Comparison of ENCODE assay signal across 21 cellular contexts in the genomic region with DNA sequence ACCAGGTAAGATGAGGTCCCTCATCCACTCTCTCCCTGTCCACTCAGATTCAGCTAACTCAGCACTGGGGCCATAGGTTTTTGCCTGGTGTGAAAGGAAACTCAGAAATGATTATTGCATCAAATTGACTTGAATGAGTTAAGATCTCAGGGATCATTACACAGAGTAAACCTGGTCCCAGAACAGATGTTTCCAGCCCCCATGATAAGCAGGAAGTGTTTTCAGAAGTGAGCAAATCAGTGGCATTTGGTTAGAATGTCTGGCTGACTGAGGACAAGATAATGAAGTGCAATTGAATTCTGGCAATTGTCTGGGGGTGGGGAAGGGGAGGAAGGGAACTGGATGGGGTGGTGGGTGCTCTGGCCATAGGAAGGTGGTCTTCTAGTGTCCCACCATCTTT.
DNase-seq lines count a peak whose midpoint lies in the region; ATAC-seq and TF ChIP-seq lines count a peak whose summit lies in the region.
"Had no signal": no experiment of that assay in that cellular context is flagged by ENCODE, and none has a peak within 500 bp of the region (broad histone marks: within the 10 kb centered on the region; RNA-seq: fewer than 3 reads in every experiment).

No MANE protein-coding gene starts in this region.

- H4K8ac ChIP-seq in trophoblast cell (ENCODE audit: low read depth, low read length) = no peak overlapping the region

- no peak overlapping the region for H3K9ac ChIP-seq in SK-N-SH
- H3K9ac ChIP-seq in trophoblast cell (ENCODE audit: low read length) = no peak overlapping the region

- H3K23ac ChIP-seq in trophoblast cell (ENCODE audit: low read length) = no peak overlapping the region

- TF ChIP-seq RAD21 in SK-N-SH (IDR thresholded peaks at IDR 0.05; ENCODE audit: low read length) = no peak; the same call in 1 of the 2 replicates

- H3K79me2 ChIP-seq in SK-N-SH (ENCODE audit: insufficient read depth) = no peaks in the 10 kb centered on the region
- no peaks in the 10 kb centered on the region for H3K79me2 ChIP-seq in trophoblast cell (ENCODE audit: control insufficient read depth, insufficient read depth, low read length, poor library complexity)
- H3K79me2 ChIP-seq in PC-9 (ENCODE audit: low read depth) = no peaks in the 10 kb centered on the region

- H3K4me2 ChIP-seq in SK-N-SH = no peak overlapping the region
- peak overlapping the region; percentile 16 for H3K4me2 ChIP-seq in trophoblast cell (ENCODE audit: low read length)
- no peak overlapping the region for H3K4me2 ChIP-seq in PC-9
- H3K4me2 ChIP-seq: A549 had no signal

- no peak overlapping the region for H2BK5ac ChIP-seq in trophoblast cell (ENCODE audit: low read depth, low read length, poor library complexity)

- H3K4me3 ChIP-seq in SK-N-SH (ENCODE audit: low read depth in 2 of 2, low read length in 1 of 2) = no peak overlapping the region
- H3K4me3 ChIP-seq in trophoblast cell (ENCODE audit: low read depth, low read length) = no peak overlapping the region
- H3K4me3 ChIP-seq in PC-9 = no peak overlapping the region
- H3K4me3 ChIP-seq: A549, Peyer's patch had no signal

- no TSS peak for BruUV-seq in PC-9 (replicated peaks; lab: Mats Ljungman, UMichigan)

- H2BK12ac ChIP-seq in trophoblast cell (ENCODE audit: low read length) = peak overlapping the region; percentile 52

- H3K27me3 ChIP-seq in SK-N-SH (ENCODE audit: insufficient read depth) (no peaks in the 10 kb centered on the region), trophoblast cell (ENCODE audit: insufficient read depth, low read length) (no peaks in the 10 kb centered on the region), PC-9 (ENCODE audit: insufficient read depth, low read depth) (no peaks in the 10 kb centered on the region)
- H3K27me3 ChIP-seq: Peyer's patch had no signal

- H3K14ac ChIP-seq in trophoblast cell (ENCODE audit: low read length) = no peak overlapping the region

- CTCF ChIA-PET in SK-N-SH (lab: Yijun Ruan, JAX) = interaction anchor here (2.3 kb wide), 1 partner anchor 278 kb away, joined by 7 read pairs; no protein-coding TSS in a partner anchor
- CTCF ChIA-PET in PC-9 (lab: Charles Lee) = no interaction called here

- TF ChIP-seq EP300 in SK-N-SH (IDR thresholded peaks at IDR 0.05; ENCODE audit: borderline replicate concordance in 1 of 2, low read depth in 1 of 2, low read length in 1 of 2) = peak in 1 of 2 experiments; percentile 52; a peak in 1 of 4 replicates

- TF ChIP-seq CTCF in SK-N-SH (IDR thresholded peaks at IDR 0.05) = no peak
- TF ChIP-seq CTCF in PC-9 (conservative IDR thresholded peaks at IDR 0.05) = no peak

- POLR2A ChIA-PET in SK-N-SH (lab: Yijun Ruan, JAX) = no interaction called here
- POLR2A ChIA-PET in PC-9 (lab: Charles Lee; ENCODE audit: unreplicated experiment) = no interaction called here

- H3K27ac ChIP-seq in SK-N-SH (ENCODE audit: low read depth in 2 of 2, low read length in 1 of 2) (peak overlapping the region in 1 of 2 experiments; percentile 51; a peak in 2 of 4 replicates), trophoblast cell (ENCODE audit: low read depth, low read length) (peak overlapping the region; percentile 81), PC-9 (no peak overlapping the region)
- H3K27ac ChIP-seq: A549, HL-60, Peyer's patch had no signal

- H3K9me2 ChIP-seq in SK-N-SH (no peaks in the 10 kb centered on the region), PC-9 (ENCODE audit: insufficient read depth) (no peaks in the 10 kb centered on the region; the same call in 1 of the 2 replicates)

- intact Hi-C loops in PC-9 (cut with micrococcal nuclease; ENCODE audit: unreplicated experiment) = no loop called here

- H3K9me3 ChIP-seq in SK-N-SH (no peaks in the 10 kb centered on the region), trophoblast cell (ENCODE audit: insufficient read depth, low read depth, low read length) (no peaks in the 10 kb centered on the region), PC-9 (ENCODE audit: insufficient read depth, low read depth) (no peaks in the 10 kb centered on the region)
- H3K9me3 ChIP-seq: A549, Peyer's patch had no signal

- H3K36me3 ChIP-seq in SK-N-SH (replicated peaks in 1 of 2; ENCODE audit: control insufficient read depth in 1 of 2, insufficient read depth in 2 of 2, low read length in 1 of 2) (no peaks in the 10 kb centered on the region), trophoblast cell (ENCODE audit: control insufficient read depth in 1 of 2, insufficient read depth in 2 of 2, low read length in 2 of 2) (no peaks in the 10 kb centered on the region), PC-9 (ENCODE audit: low read depth) (no peaks in the 10 kb centered on the region)
- H3K36me3 ChIP-seq: Peyer's patch had no signal

- no peak overlapping the region for H2BK120ac ChIP-seq in trophoblast cell (ENCODE audit: insufficient read depth, low read length, poor library complexity)

- peaks cover 6 to 12% of the 10 kb centered on the region in 2 experiments; a peak in 2 of 4 replicates for H3K4me1 ChIP-seq in SK-N-SH (ENCODE audit: control insufficient read depth in 1 of 2, insufficient read depth in 2 of 2, low read depth in 1 of 2, low read length in 1 of 2)
- H3K4me1 ChIP-seq in trophoblast cell (ENCODE audit: control insufficient read depth in 1 of 2, insufficient read depth in 2 of 2, low read length in 2 of 2) = peaks cover 8 to 30% of the 10 kb centered on the region in 2 experiments
- H3K4me1 ChIP-seq in PC-9 (replicated peaks; ENCODE audit: insufficient read depth) = no peaks in the 10 kb centered on the region
- H3K4me1 ChIP-seq: A549, Peyer's patch had no signal

- H3K4ac ChIP-seq in trophoblast cell (ENCODE audit: low read depth, low read length) = no peak overlapping the region

- no peak overlapping the region for H2AK5ac ChIP-seq in trophoblast cell (ENCODE audit: low read length)

- H4K20me1 ChIP-seq in SK-N-SH (ENCODE audit: insufficient read depth) = no peaks in the 10 kb centered on the region
- H4K20me1 ChIP-seq in PC-9 (ENCODE audit: insufficient read depth) = no peaks in the 10 kb centered on the region

- no peak overlapping the region for H4K12ac ChIP-seq in trophoblast cell (ENCODE audit: low read depth, low read length)

- ATAC-seq in esophagus mucosa (no peak), HG03159 (IDR thresholded peaks at IDR 0.05; ENCODE audit: unreplicated experiment) (no peak)
- ATAC-seq: A549, HCT116 had no signal

- H3F3A ChIP-seq in SK-N-SH (replicated peaks; ENCODE audit: insufficient read depth) (no peaks in the 10 kb centered on the region), PC-9 (ENCODE audit: insufficient read depth, low read depth) (no peaks in the 10 kb centered on the region)

- H3K18ac ChIP-seq in trophoblast cell (ENCODE audit: low read length) = no peak overlapping the region

- DNase-seq in NCI-H146 (lab: John Stamatoyannopoulos, UW) (peak; percentile 40), SK-N-SH (peak; percentile 56), lung microvascular endothelial cell (ENCODE audit: low read depth in 2 of 2) (peak; percentile 10 to 50), trophoblast cell (peak in 1 of 2 donors; percentile 30), PC-9 (no peak)
- DNase-seq: DMS153, DND-41, NCI-H1048, NCI-H1417, NCI-H187, NCI-H2171 treated with DMSO at 0.1 percent for 48 hours, NCI-H345, NCI-H510A treated with DMSO at 0.1 percent for 48 hours, NCI-H774, Peyer's patch, SHP77 treated with DMSO at 0.1 percent for 48 hours had no signal

- peaks cover 9% of the 10 kb centered on the region for H3K79me1 ChIP-seq in trophoblast cell (ENCODE audit: low read length)

- H2AFZ ChIP-seq in SK-N-SH (ENCODE audit: low read depth) (no peak overlapping the region), trophoblast cell (ENCODE audit: insufficient read depth, low read length, poor library complexity) (no peak overlapping the region), PC-9 (no peak overlapping the region)

- peak overlapping the region; percentile 60 for H4K91ac ChIP-seq in trophoblast cell (ENCODE audit: low read depth, low read length)

TF ChIP-seq in SK-N-SH, 30 proteins besides CTCF, POLR2A, EP300 and RAD21:
- TF ChIP-seq RCOR1 (IDR thresholded peaks at IDR 0.05; ENCODE audit: low read length) (no peak), GATA2 (CRISPR knock-in tag; IDR thresholded peaks at IDR 0.05) (peak; percentile 66)
TF ChIP-seq in SK-N-SH: peak in this region for 1.

Comparison
In these comparisons a context has a peak if more than half of its experiments do, and no peak if none do; other contexts are left out.
1. DNase-seq: peak in NCI-H146 (single experiment), SK-N-SH (single experiment) and lung microvascular endothelial cell (2 of 2); none in PC-9 (0 of 2).